Comparison of ENCODE assay signal across 19 cellular contexts in the genomic region with DNA sequence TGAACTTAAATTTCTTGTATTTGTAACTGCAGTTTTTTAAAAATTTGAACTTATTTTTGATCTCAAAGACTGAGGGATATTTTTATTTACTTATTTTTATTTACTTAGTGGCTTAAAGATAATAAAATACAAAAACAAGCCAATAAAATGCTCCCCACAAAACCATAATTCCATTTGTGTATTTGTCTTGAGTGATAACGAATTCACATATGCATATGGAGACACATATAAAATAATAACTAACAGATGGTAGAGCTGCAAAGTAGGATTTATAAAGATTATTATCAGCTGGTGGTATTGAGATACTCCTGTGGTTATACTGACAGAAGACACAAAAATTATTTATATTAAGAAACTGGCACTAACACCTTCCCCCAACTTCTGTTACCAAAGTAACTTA.
"Had no signal": no experiment of that assay in that cellular context is flagged by ENCODE, and none has a peak within 500 bp of the region (broad histone marks: within the 10 kb centered on the region; RNA-seq: fewer than 3 reads in every experiment).

No MANE protein-coding gene starts in this region.

- H3K4me1 ChIP-seq: vagina had no signal

- H3K27me3 Mint-ChIP-seq: activated CD4-positive, alpha-beta T cell treated with anti-CD3 and anti-CD28 coated beads, Interleukin-2, amount 10 ng/mL, durations not matched to agents 7 days and 5 days; brain; dendritic cell treated with granulocyte-macrophage colony-stimulating factor and Interleukin-4, amounts not matched to agents 40 ng/mL and 50 ng/mL, for 4 days; naive thymus-derived CD8-positive, alpha-beta T cell; stimulated activated naive B cell treated with anti-CD40 and anti-IgM and Interleukin-4, amounts not matched to agents 10 μg/mL and 1 μg/mL and 100 μg/mL, for 72 hours; type B pancreatic cell had no signal

- H3K4me1 Mint-ChIP-seq: activated CD4-positive, alpha-beta T cell treated with anti-CD3 and anti-CD28 coated beads, Interleukin-2, amount 10 ng/mL, durations not matched to agents 7 days and 5 days; brain had no signal

- DNase-seq: activated CD4-positive, alpha-beta T cell treated with anti-CD3 and anti-CD28 coated beads, Interleukin-2, amount 10 ng/mL, durations not matched to agents 7 days and 5 days; activated CD4-positive, CD25-positive, alpha-beta regulatory T cell treated with anti-CD3 and anti-CD28 coated beads, Interleukin-2, amount 50 U/mL, for 72 hours; activated CD8-positive, alpha-beta T cell treated with anti-CD3 and anti-CD28 coated beads, Interleukin-2, amount 10 ng/mL, durations not matched to agents 7 days and 5 days; aorta; caudate nucleus; effector CD4-positive, alpha-beta T cell; naive thymus-derived CD8-positive, alpha-beta T cell; sigmoid colon; stimulated activated CD4-positive, alpha-beta T cell treated with anti-CD3 and anti-CD28 coated beads, Interleukin-2, amount 100 ng/mL, for 48 hours; stimulated activated CD8-positive, alpha-beta memory T cell treated with anti-CD3 and anti-CD28 coated beads, Interleukin-4, amount 100 ng/mL, for 48 hours; stimulated activated naive B cell treated with anti-CD40 and anti-IgM and Interleukin-4, amounts not matched to agents 10 μg/mL and 1 μg/mL and 100 μg/mL, for 72 hours had no signal

- H3K27ac Mint-ChIP-seq: activated CD4-positive, alpha-beta T cell treated with anti-CD3 and anti-CD28 coated beads, Interleukin-2, amount 10 ng/mL, durations not matched to agents 7 days and 5 days; activated CD8-positive, alpha-beta T cell treated with anti-CD3 and anti-CD28 coated beads, Interleukin-2, amount 10 ng/mL, durations not matched to agents 7 days and 5 days; activated naive CD4-positive, alpha-beta T cell treated with anti-CD3 and anti-CD28 coated beads, Interleukin-2, amount 50 U/mL, for 72 hours; dendritic cell treated with granulocyte-macrophage colony-stimulating factor and Interleukin-4, amounts not matched to agents 40 ng/mL and 50 ng/mL, for 4 days; mesothelial cell of epicardium; naive thymus-derived CD8-positive, alpha-beta T cell; stimulated activated naive B cell treated with anti-CD40 and anti-IgM and Interleukin-4, amounts not matched to agents 10 μg/mL and 1 μg/mL and 100 μg/mL, for 72 hours; type B pancreatic cell had no signal

- H3K36me3 Mint-ChIP-seq: brain, mesothelial cell of epicardium, type B pancreatic cell had no signal

- H3K4me3 ChIP-seq: sigmoid colon, thoracic aorta, vagina had no signal

- H3K4me3 Mint-ChIP-seq: activated CD4-positive, alpha-beta T cell treated with anti-CD3 and anti-CD28 coated beads, Interleukin-2, amount 10 ng/mL, durations not matched to agents 7 days and 5 days; activated CD8-positive, alpha-beta T cell treated with anti-CD3 and anti-CD28 coated beads, Interleukin-2, amount 10 ng/mL, durations not matched to agents 7 days and 5 days; brain; dendritic cell treated with granulocyte-macrophage colony-stimulating factor and Interleukin-4, amounts not matched to agents 40 ng/mL and 50 ng/mL, for 4 days; mesothelial cell of epicardium; naive thymus-derived CD8-positive, alpha-beta T cell; stimulated activated naive B cell treated with anti-CD40 and anti-IgM and Interleukin-4, amounts not matched to agents 10 μg/mL and 1 μg/mL and 100 μg/mL, for 72 hours; type B pancreatic cell had no signal

- H3K27me3 ChIP-seq: sigmoid colon, vagina had no signal

- H3K9me3 ChIP-seq: sigmoid colon, thoracic aorta, vagina had no signal

- H3K27ac ChIP-seq: sigmoid colon, thoracic aorta, vagina, VCaP had no signal

- ATAC-seq: activated CD8-positive, alpha-beta T cell treated with anti-CD3 and anti-CD28 coated beads, Interleukin-2, amount 10 ng/mL, durations not matched to agents 7 days and 5 days; activated naive CD4-positive, alpha-beta T cell treated with anti-CD3 and anti-CD28 coated beads, Interleukin-2, amount 50 U/mL, for 72 hours; naive thymus-derived CD8-positive, alpha-beta T cell; stimulated activated naive B cell treated with anti-CD40 and anti-IgM and Interleukin-4, amounts not matched to agents 10 μg/mL and 1 μg/mL and 100 μg/mL, for 72 hours had no signal

- H3K9me3 Mint-ChIP-seq: activated CD4-positive, alpha-beta T cell treated with anti-CD3 and anti-CD28 coated beads, Interleukin-2, amount 10 ng/mL, durations not matched to agents 7 days and 5 days; activated naive CD4-positive, alpha-beta T cell treated with anti-CD3 and anti-CD28 coated beads, Interleukin-2, amount 50 U/mL, for 72 hours; brain; dendritic cell treated with granulocyte-macrophage colony-stimulating factor and Interleukin-4, amounts not matched to agents 40 ng/mL and 50 ng/mL, for 4 days; mesothelial cell of epicardium; naive thymus-derived CD8-positive, alpha-beta T cell; stimulated activated naive B cell treated with anti-CD40 and anti-IgM and Interleukin-4, amounts not matched to agents 10 μg/mL and 1 μg/mL and 100 μg/mL, for 72 hours; type B pancreatic cell had no signal

- H3K36me3 ChIP-seq: sigmoid colon, thoracic aorta, vagina had no signal
